ENCODE assay signal across 8 cellular contexts in the genomic region with DNA sequence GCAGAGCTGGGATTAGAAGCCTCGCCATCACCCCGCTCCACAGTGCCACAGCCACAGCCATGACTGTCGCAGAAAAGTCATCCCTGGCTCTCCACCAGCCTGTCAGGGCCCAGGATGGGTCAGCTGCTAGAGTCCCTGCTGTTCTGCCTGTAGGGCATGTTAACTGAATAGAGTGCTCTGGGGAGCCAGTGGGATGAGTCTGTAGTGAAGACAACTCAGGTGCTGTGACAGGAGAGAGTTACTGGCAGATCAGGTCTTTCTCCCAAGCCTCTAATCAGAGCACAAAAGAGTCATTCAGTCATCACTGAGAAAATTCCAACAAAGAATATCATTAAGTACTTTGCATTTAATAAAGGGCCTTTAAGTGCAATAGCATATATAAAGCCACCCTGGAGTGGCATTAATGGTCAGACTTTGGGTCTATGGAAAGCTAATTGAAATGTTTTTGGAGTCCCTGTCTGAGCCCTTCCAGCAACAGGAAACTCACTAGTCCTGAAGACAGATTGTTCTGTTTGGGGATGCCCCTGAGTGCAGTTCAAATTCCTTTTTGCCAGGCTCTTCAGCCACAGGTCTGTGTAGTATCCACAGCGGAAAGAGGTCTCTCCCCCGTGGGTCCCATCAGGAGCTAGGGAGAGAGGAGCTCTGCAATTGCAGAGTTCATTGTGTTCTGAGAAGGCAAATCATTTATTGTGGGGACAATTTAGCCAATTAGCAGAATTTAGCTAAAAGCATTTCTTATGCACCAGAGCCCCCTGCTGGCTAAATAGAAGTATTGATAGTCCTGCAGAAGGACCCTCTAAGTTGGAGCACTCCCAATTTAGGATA. TPM values are rescaled to one million over a fixed set of nuclear protein-coding genes. Genes with fewer than 3 reads are reported as not detected.
DNase-seq lines count a peak whose midpoint lies in the region; ATAC-seq, FAIRE-seq and TF ChIP-seq lines count a peak whose summit lies in the region.

No MANE protein-coding gene starts in this region.

- 0 out of 2 replicates have a peak overlapping the region, but pooled peaks have one; percentile 64 for H2BK20ac ChIP-seq in H1 (ENCODE audit: low read length)

- H3K9me3 Mint-ChIP-seq in mesothelial cell of epicardium = peaks cover 29% of the 10 kb centered on the region
- peaks cover 9% of the 10 kb centered on the region for H3K9me3 Mint-ChIP-seq in activated T-helper 17 cell treated with anti-CD3 and anti-CD28 coated beads, Interleukin-2, amount 50 U/mL, for 72 hours

- TF ChIP-seq EP300 in SK-N-SH (IDR thresholded peaks at IDR 0.05; ENCODE audit: borderline replicate concordance in 1 of 2, low read depth in 1 of 2, low read length in 1 of 2) (no peak), H1 (IDR thresholded peaks at IDR 0.05; ENCODE audit: borderline replicate concordance in 1 of 2, low read depth in 2 of 2, low read length in 2 of 2) (no peak; a peak in 1 of 3 replicates)

- H3F3A ChIP-seq in SK-N-SH (replicated peaks; ENCODE audit: insufficient read depth) = no peaks in the 10 kb centered on the region

- H3K4me2 ChIP-seq in SK-N-SH (no peak overlapping the region), H1 (ENCODE audit: insufficient read depth in 1 of 2, low read depth in 2 of 2, low read length in 2 of 2) (peak overlapping the region; percentile 3 to 54; a peak in 3 of 4 replicates)

- no peak overlapping the region for H3K9ac ChIP-seq in SK-N-SH
- H3K9ac ChIP-seq in H1 (replicated peaks in 1 of 4; ENCODE audit: extremely low read depth in 1 of 4, low read depth in 3 of 4, low read length in 3 of 4) = no peak overlapping the region

- CTCF ChIA-PET in SK-N-SH (lab: Yijun Ruan, JAX) (interaction anchor here (0.6 to 23.8 kb wide), 62 partner anchors 8 to 562 kb away, joined by 3 to 503 read pairs (median 4); no protein-coding TSS in a partner anchor), H1 (lab: Charles Lee; ENCODE audit: partially characterized antibody) (interaction anchor here (0.6 to 8.2 kb wide), 75 partner anchors 9 to 467 kb away, joined by 3 to 104 read pairs (median 4); a partner anchor contains a TSS)

- peak overlapping the region; percentile 31; the same call in 1 of the 2 replicates for H2BK15ac ChIP-seq in H1 (ENCODE audit: low read length)

- peak overlapping the region; percentile 98; the same call in 1 of the 2 replicates for H3K18ac ChIP-seq in H1 (ENCODE audit: extremely low read depth, low read length)

- no peaks in the 10 kb centered on the region for H3K36me3 Mint-ChIP-seq in mesothelial cell of epicardium
- no peaks in the 10 kb centered on the region for H3K36me3 Mint-ChIP-seq in activated T-helper 17 cell treated with anti-CD3 and anti-CD28 coated beads, Interleukin-2, amount 50 U/mL, for 72 hours (ENCODE audit: low read depth)

- H3K79me2 ChIP-seq in SK-N-SH (ENCODE audit: insufficient read depth) (no peaks in the 10 kb centered on the region), H1 (ENCODE audit: control insufficient read depth in 1 of 2, insufficient read depth in 2 of 2, low read length in 2 of 2) (no peaks in the 10 kb centered on the region)

- H3K23ac ChIP-seq in H1 (ENCODE audit: insufficient read length) = no peak overlapping the region

- no peaks in the 10 kb centered on the region for H3K9me3 ChIP-seq in SK-N-SH
- H3K9me3 ChIP-seq in H1 (ENCODE audit: insufficient read depth in 2 of 2, low read depth in 1 of 2, low read length in 1 of 2) = peaks cover 12 to 18% of the 10 kb centered on the region in 2 experiments

- TF ChIP-seq POLR2A in NB4 (IDR thresholded peaks at IDR 0.05; ENCODE audit: extremely low read depth, insufficient read length) (no peak), H1 (IDR thresholded peaks at IDR 0.05; ENCODE audit: control extremely low read depth in 1 of 2, low read depth in 2 of 2, low read length in 2 of 2) (no peak)

- H3K9me2 ChIP-seq in SK-N-SH = no peaks in the 10 kb centered on the region

- no peaks in the 10 kb centered on the region for H3K4me1 Mint-ChIP-seq in mesothelial cell of epicardium
- H3K4me1 Mint-ChIP-seq in activated T-helper 17 cell treated with anti-CD3 and anti-CD28 coated beads, Interleukin-2, amount 50 U/mL, for 72 hours = no peaks in the 10 kb centered on the region

- POLR2A ChIA-PET in SK-N-SH (lab: Yijun Ruan, JAX) = interaction anchor here (0.5 kb wide), 1 partner anchor 112 kb away, joined by 3 read pairs; no protein-coding TSS in a partner anchor
- POLR2A ChIA-PET in H1 (lab: Charles Lee; ENCODE audit: partially characterized antibody) = interaction anchor here (1.0 to 2.8 kb wide), 16 partner anchors 8 to 397 kb away, joined by 3 to 33 read pairs (median 5); a partner anchor contains a TSS

- H3K79me1 ChIP-seq in H1 (ENCODE audit: low read depth, low read length) = no peaks in the 10 kb centered on the region

- H3K27ac Mint-ChIP-seq in mesothelial cell of epicardium = no peak overlapping the region
- no peak overlapping the region for H3K27ac Mint-ChIP-seq in activated T-helper 17 cell treated with anti-CD3 and anti-CD28 coated beads, Interleukin-2, amount 50 U/mL, for 72 hours

- H3K27me3 Mint-ChIP-seq in mesothelial cell of epicardium (ENCODE audit: low read depth) = peaks cover 31% of the 10 kb centered on the region
- peaks cover 38% of the 10 kb centered on the region for H3K27me3 Mint-ChIP-seq in activated T-helper 17 cell treated with anti-CD3 and anti-CD28 coated beads, Interleukin-2, amount 50 U/mL, for 72 hours

- H2BK12ac ChIP-seq in H1 (ENCODE audit: low read depth, low read length) = peak overlapping the region; percentile 88; the same call in 1 of the 2 replicates

- WGBS in SK-N-SH (ENCODE audit: low lambda C conversion rate) = 36% methylated on average over 3 of the region's 5 CpGs
- WGBS in H1 (ENCODE audit: extremely low coverage in 1 of 2, insufficient coverage in 1 of 2, insufficient read length in 1 of 2, insufficient replicate concordance in 2 of 2, low coverage in 1 of 2, low lambda C conversion rate in 2 of 2, missing lambda C conversion rate in 1 of 2), 2 experiments = 25% methylated on average over 5 of the region's 5 CpGs; no CpG with 5 or more reads in 1 of the 2 experiments

- peak; percentile 67 for TF ChIP-seq CTCF in NB4 (IDR thresholded peaks at IDR 0.05; ENCODE audit: low read depth, low read length)
- peak; percentile 93 for TF ChIP-seq CTCF in SK-N-SH (IDR thresholded peaks at IDR 0.05)
- peak in 2 of 3 experiments; percentile 78 to 87; a peak in 3 of 4 replicates for TF ChIP-seq CTCF in H1 (IDR thresholded peaks at IDR 0.05; ENCODE audit: control extremely low read depth in 1 of 3, insufficient read depth in 1 of 3, low read depth in 1 of 3, low read length in 3 of 3)
- TF ChIP-seq CTCF in mesothelial cell of epicardium (IDR thresholded peaks at IDR 0.05; ENCODE audit: unreplicated experiment) = peak; percentile 92

- H3K4me1 ChIP-seq in SK-N-SH (ENCODE audit: control insufficient read depth in 1 of 2, insufficient read depth in 2 of 2, low read depth in 1 of 2, low read length in 1 of 2) = no peaks in the 10 kb centered on the region
- peaks cover 7 to 17% (median 11%) of the 10 kb centered on the region in 4 experiments for H3K4me1 ChIP-seq in H1 (replicated peaks in 1 of 4; ENCODE audit: control insufficient read depth in 3 of 4, insufficient read depth in 4 of 4, low read length in 3 of 4)

- H3K14ac ChIP-seq in H1 (ENCODE audit: insufficient read length) = no peak overlapping the region

- H3K4me3 ChIP-seq in NB4 (ENCODE audit: low read depth, low read length) = no peak overlapping the region
- peak overlapping the region in 1 of 2 experiments; percentile 36; a peak in 1 of 4 replicates for H3K4me3 ChIP-seq in SK-N-SH (ENCODE audit: low read depth in 2 of 2, low read length in 1 of 2)
- peak overlapping the region in 2 of 4 experiments; percentile 1 to 4; a peak in 2 of 8 replicates for H3K4me3 ChIP-seq in H1 (ENCODE audit: extremely low read depth in 1 of 4, insufficient read depth in 2 of 4, low read depth in 3 of 4, low read length in 4 of 4)

- H2BK120ac ChIP-seq in H1 (replicated peaks; ENCODE audit: low read depth, low read length) = peak overlapping the region; percentile 73

- peak; percentile 93 for FAIRE-seq in H1 (lab: Jason Lieb, UNC)

- no peaks in the 10 kb centered on the region for H3K27me3 ChIP-seq in SK-N-SH (ENCODE audit: insufficient read depth)
- no peaks in the 10 kb centered on the region for H3K27me3 ChIP-seq in H1 (replicated peaks in 1 of 4; ENCODE audit: control insufficient read depth in 3 of 4, extremely low read depth in 1 of 4, insufficient read depth in 3 of 4, low read length in 3 of 4)

- H4K20me1 ChIP-seq in SK-N-SH (ENCODE audit: insufficient read depth) (no peaks in the 10 kb centered on the region), H1 (replicated peaks in 1 of 2; ENCODE audit: control insufficient read depth in 1 of 2, insufficient read depth in 2 of 2, low read length in 2 of 2) (no peaks in the 10 kb centered on the region)

- H2AFZ ChIP-seq in SK-N-SH (ENCODE audit: low read depth) (no peak overlapping the region), H1 (ENCODE audit: low read length) (no peak overlapping the region)

- H2BK5ac ChIP-seq in H1 (ENCODE audit: low read depth, low read length) = peak overlapping the region; percentile 89; the same call in 1 of the 2 replicates

- no peak for ATAC-seq in activated T-helper 17 cell treated with anti-CD3 and anti-CD28 coated beads, Interleukin-2, amount 50 U/mL, for 72 hours (replicated peaks)
- ATAC-seq in HG02938 (IDR thresholded peaks at IDR 0.05; ENCODE audit: unreplicated experiment) = no peak

- H3K36me3 ChIP-seq in SK-N-SH (replicated peaks in 1 of 2; ENCODE audit: control insufficient read depth in 1 of 2, insufficient read depth in 2 of 2, low read length in 1 of 2) (no peaks in the 10 kb centered on the region), H1 (ENCODE audit: control insufficient read depth in 2 of 4, insufficient read depth in 4 of 4, low read length in 3 of 4) (peaks cover 0 to 4% (median 1%) of the 10 kb centered on the region in 4 experiments; a peak in 2 of 8 replicates)

- H3K23me2 ChIP-seq in H1 (ENCODE audit: low read depth, low read length) = no peaks in the 10 kb centered on the region

- H4K5ac ChIP-seq in H1 (ENCODE audit: insufficient read length, low read depth, low read length) = peak overlapping the region; percentile 82

- peak overlapping the region; percentile 88 for H4K91ac ChIP-seq in H1 (replicated peaks; ENCODE audit: insufficient read length, low read length)

- DNase-seq in stimulated activated CD4-positive, alpha-beta T cell treated with anti-CD3 and anti-CD28 coated beads, Interleukin-2, amount 100 ng/mL, for 24 hours = peak; percentile 1 to 30
- no peak for DNase-seq in stimulated activated CD4-positive, alpha-beta T cell treated with anti-CD3 and anti-CD28 coated beads, Interleukin-12 subunit alpha, Interleukin-12 subunit beta, amount 100 ng/mL, for 4 hours
- DNase-seq in NB4 (ENCODE audit: low read depth) = peak; percentile 55
- peak; percentile 47 for DNase-seq in SK-N-SH
- DNase-seq in H1 (ENCODE audit: low read depth in 1 of 2, low spot score in 2 of 2) = peak; percentile 60 to 78
- no peak for DNase-seq in mesothelial cell of epicardium (ENCODE audit: low spot score in 2 of 2, unreplicated experiment in 2 of 2)

- TF ChIP-seq RAD21 in SK-N-SH (IDR thresholded peaks at IDR 0.05; ENCODE audit: low read length) = peak; percentile 95
- peak; percentile 96 to 97 for TF ChIP-seq RAD21 in H1 (IDR thresholded peaks at IDR 0.05 in 1 of 2, conservative IDR thresholded peaks at IDR 0.05 in 1 of 2; ENCODE audit: low read depth in 2 of 2, low read length in 2 of 2)

- H3K27ac ChIP-seq in SK-N-SH (ENCODE audit: low read depth in 2 of 2, low read length in 1 of 2) (no peak overlapping the region), H1 (ENCODE audit: low read depth, low read length) (peak overlapping the region; percentile 30; the same call in 1 of the 2 replicates)

- H3K56ac ChIP-seq in H1 (replicated peaks; ENCODE audit: insufficient read length, low read depth, low read length) = no peak overlapping the region

- H3K4me3 Mint-ChIP-seq in mesothelial cell of epicardium = no peak overlapping the region
- H3K4me3 Mint-ChIP-seq in activated T-helper 17 cell treated with anti-CD3 and anti-CD28 coated beads, Interleukin-2, amount 50 U/mL, for 72 hours = no peak overlapping the region

- peak overlapping the region; percentile 76 for H3K4ac ChIP-seq in H1 (replicated peaks; ENCODE audit: insufficient read length, low read depth, low read length)

- H4K8ac ChIP-seq in H1 (ENCODE audit: extremely low read depth, insufficient read depth, low read length) = no peak overlapping the region; the same call in 1 of the 2 replicates

- H2AK5ac ChIP-seq in H1 (ENCODE audit: low read depth, low read length) = peak overlapping the region; percentile 54

RNA-seq across cellular contexts. Expression of a gene that starts 45.2 kb away (rescaled TPM):
- polyA plus RNA-seq in SK-N-SH (2012; rRNA removed) (5.5 and 7.1 TPM in 2 replicates), H1 (2011; rRNA removed) (11.7 and 16.6 TPM in 2 replicates)
- polyA plus RNA-seq in SK-N-SH (2012; cell fraction: cytosol; rRNA removed) = 5.4 and 6.5 TPM in 2 replicates
- 7.6 and 8.7 TPM in 2 replicates for polyA plus RNA-seq in SK-N-SH (2012; cell fraction: nucleus; rRNA removed)
- 32.0 and 32.5 TPM in 2 replicates for total RNA-seq in H1 (2021; fragmentation: NEBNext Ultra II Directional; extraction: Animal tissue kit (Norgen Biotek cat#: 25700))
- polyA plus RNA-seq in H1 (2011; cell fraction: cytosol; rRNA removed) = 13.6 TPM
- 22.3 TPM for polyA plus RNA-seq in H1 (2011; cell fraction: nucleus; rRNA removed)
- polyA plus RNA-seq in H1 (2012, experiment 1 of 2) = 16.5 to 22.5 TPM (median 19.6 TPM) in 4 replicates
- 10.7 TPM for polyA plus RNA-seq in H1 (2012, experiment 2 of 2)
- polyA plus RNA-seq in H1 (2013, experiment 1 of 2) = 24.9 TPM
- 23.5 TPM for polyA plus RNA-seq in H1 (2013, experiment 2 of 2)
- polyA minus RNA-seq in H1 (2011; rRNA and poly(A)+ RNA removed) = 25.6 and 30.3 TPM in 2 replicates
- 14.3 TPM for polyA minus RNA-seq in H1 (2011; cell fraction: cytosol; rRNA and poly(A)+ RNA removed)
- 31.5 TPM for polyA minus RNA-seq in H1 (2011; cell fraction: nucleus; rRNA and poly(A)+ RNA removed)
- total RNA-seq in mesothelial cell of epicardium = 35.4 to 40.6 TPM (median 35.9 TPM) in 3 replicates
- 1 to 10 TPM; 1.3 to 2.8 TPM for total RNA-seq in activated T-helper 17 cell treated with anti-CD3 and anti-CD28 coated beads, Interleukin-2, amount 50 U/mL, for 72 hours

Comparison
In these comparisons a context has a peak if more than half of its experiments do, and no peak if none do; other contexts are left out.
1. DNase-seq: peak in stimulated activated CD4-positive, alpha-beta T cell treated with anti-CD3 and anti-CD28 coated beads, Interleukin-2, amount 100 ng/mL, for 24 hours (2 of 2), NB4 (single experiment), SK-N-SH (single experiment) and H1 (2 of 2); none in stimulated activated CD4-positive, alpha-beta T cell treated with anti-CD3 and anti-CD28 coated beads, Interleukin-12 subunit alpha, Interleukin-12 subunit beta, amount 100 ng/mL, for 4 hours (single experiment) and mesothelial cell of epicardium (0 of 2).
2. Peak in every context shown above with its lines, with median percentiles within 50 percentile points of each other: CTCF ChIP-seq.